In genomic region chr1:223216074-223216473, GRCh38 we compare ENCODE assay signal across 12 cellular contexts.
A peak's percentile ranks its signal among the peaks of the same experiment; 100 is the strongest.
DNase-seq lines count a peak whose midpoint lies in the region; ATAC-seq and TF ChIP-seq lines count a peak whose summit lies in the region.
"Had no signal": no experiment of that assay in that cellular context is flagged by ENCODE, and none has a peak within 500 bp of the region (broad histone marks: within the 10 kb centered on the region; RNA-seq: fewer than 3 reads in every experiment).

No MANE protein-coding gene starts in this region.

- H4K20me1 ChIP-seq in H9 (ENCODE audit: control insufficient read depth, insufficient read depth, insufficient read length), result no peaks in the 10 kb centered on the region

- no peaks in the 10 kb centered on the region for H3K27me3 ChIP-seq in H9 (ENCODE audit: insufficient read depth, low read length)

- H2BK120ac ChIP-seq in H9 (ENCODE audit: low read depth, low read length, poor library complexity, severe bottlenecking), result no peak overlapping the region

- no peak overlapping the region for H3K4me3 ChIP-seq in coronary artery
- H3K4me3 ChIP-seq: A549 had no signal

- TF ChIP-seq CTCF in H9 (conservative IDR thresholded peaks at IDR 0.05), result no peak
- TF ChIP-seq CTCF in coronary artery (IDR thresholded peaks at IDR 0.05), result no peak

- H4K5ac ChIP-seq in H9 (ENCODE audit: insufficient read length, low read depth, low read length), result no peak overlapping the region

- H3K4me3 Mint-ChIP-seq in H9, result no peak overlapping the region
- H3K4me3 Mint-ChIP-seq in effector memory CD8-positive, alpha-beta T cell, result no peak overlapping the region
- H3K4me3 Mint-ChIP-seq: CD4-positive, alpha-beta memory T cell had no signal

- H3K4me1 ChIP-seq in H9 (ENCODE audit: insufficient read depth, low read length), result no peaks in the 10 kb centered on the region
- H3K4me1 ChIP-seq: A549, BE2C had no signal

- peaks cover 17 to 19% of the 10 kb centered on the region in 2 experiments for H3K9me3 Mint-ChIP-seq in H9
- H3K9me3 Mint-ChIP-seq in effector memory CD8-positive, alpha-beta T cell, result peaks cover 3 to 8% of the 10 kb centered on the region in 2 donors

- H3K27me3 Mint-ChIP-seq in H9 (ENCODE audit: low read depth), result peaks cover 9% of the 10 kb centered on the region
- peaks cover 5 to 9% of the 10 kb centered on the region in 2 donors for H3K27me3 Mint-ChIP-seq in effector memory CD8-positive, alpha-beta T cell
- H3K27me3 Mint-ChIP-seq: CD4-positive, alpha-beta memory T cell had no signal

- H3K18ac ChIP-seq in H9 (ENCODE audit: insufficient read length, low read depth, low read length), result no peak overlapping the region

- no peak overlapping the region for H2BK5ac ChIP-seq in H9 (ENCODE audit: insufficient read length, low read length)

- DNase-seq in H9 (peak; percentile 9), coronary artery (ENCODE audit: low spot score) (peak; percentile 31), left lobe of liver (ENCODE audit: low spot score) (peak; percentile 19), ureter (ENCODE audit: low spot score) (peak; percentile 8)
- no peak for DNase-seq in effector memory CD8-positive, alpha-beta T cell
- DNase-seq: BE2C; CD4-positive, alpha-beta memory T cell; IMR-90 had no signal

- no peak overlapping the region for H3K56ac ChIP-seq in H9 (ENCODE audit: insufficient read length, low read depth, low read length)

- H3K79me1 ChIP-seq in H9 (ENCODE audit: insufficient read depth, low read depth, low read length, poor library complexity, severe bottlenecking), result no peaks in the 10 kb centered on the region

- H3K27ac ChIP-seq in H9 (ENCODE audit: insufficient read length, low read depth, low read length) (no peak overlapping the region), coronary artery (no peak overlapping the region)
- H3K27ac ChIP-seq: A549, C4-2B had no signal

- peaks cover 11% of the 10 kb centered on the region for H3K9me3 ChIP-seq in H9 (ENCODE audit: control insufficient read depth, low read depth, low read length)
- H3K9me3 ChIP-seq: A549, BE2C had no signal

- no CpG with 5 or more reads among the region's 6 CpGs for WGBS in H9 (ENCODE audit: extremely low coverage, insufficient read length, low lambda C conversion rate)

- no peak overlapping the region for H2AK5ac ChIP-seq in H9 (ENCODE audit: insufficient read length, low read length)

- no peak overlapping the region for H3K23ac ChIP-seq in H9 (ENCODE audit: insufficient read length, low read depth, low read length)

- no peak overlapping the region for H4K8ac ChIP-seq in H9 (replicated peaks; ENCODE audit: insufficient read length, low read depth, low read length)

- H2AFZ ChIP-seq in H9 (ENCODE audit: low read length), result no peak overlapping the region

- H3K9ac ChIP-seq in H9 (ENCODE audit: extremely low read depth, insufficient read length, low read length), result no peak overlapping the region

- no peak overlapping the region for H2BK20ac ChIP-seq in H9 (ENCODE audit: low read depth, low read length, poor library complexity, severe bottlenecking)

- H3K4me1 Mint-ChIP-seq in H9, result peaks cover 4 to 5% of the 10 kb centered on the region in 2 experiments
- peaks cover 0 to 1% of the 10 kb centered on the region in 2 donors for H3K4me1 Mint-ChIP-seq in effector memory CD8-positive, alpha-beta T cell (ENCODE audit: low read depth in 2 of 2)
- H3K4me1 Mint-ChIP-seq: CD4-positive, alpha-beta memory T cell had no signal

- no peak for ATAC-seq in left lobe of liver
- ATAC-seq in GM21825 (IDR thresholded peaks at IDR 0.05; ENCODE audit: unreplicated experiment), result no peak
- no peak for ATAC-seq in effector memory CD8-positive, alpha-beta T cell (replicated peaks)
- ATAC-seq: A549, HCT116 had no signal

- H3K23me2 ChIP-seq in H9 (ENCODE audit: insufficient read length, low read depth, low read length, poor library complexity, severe bottlenecking), result no peaks in the 10 kb centered on the region

- H3K79me2 ChIP-seq in H9 (ENCODE audit: insufficient read depth, low read length), result no peaks in the 10 kb centered on the region

- peaks cover 4 to 13% (median 11%) of the 10 kb centered on the region in 3 experiments; a peak in 6 of 7 replicates for H3K36me3 Mint-ChIP-seq in H9 (ENCODE audit: insufficient read depth in 1 of 3, low read depth in 3 of 3)
- no peaks in the 10 kb centered on the region for H3K36me3 Mint-ChIP-seq in effector memory CD8-positive, alpha-beta T cell (ENCODE audit: insufficient read depth)

- H3T11ph ChIP-seq in H9 (ENCODE audit: low read length), result no peak overlapping the region

- no peak overlapping the region for H3K4me2 ChIP-seq in H9 (ENCODE audit: insufficient read depth, insufficient read length, low read length)
- H3K4me2 ChIP-seq: A549 had no signal

- no peak overlapping the region for H3K4ac ChIP-seq in H9 (ENCODE audit: low read depth, low read length)

- 0 out of 7 replicates have a peak overlapping the region, but pooled peaks of 1 of the 3 experiments have one; percentile 52 for H3K27ac Mint-ChIP-seq in H9
- H3K27ac Mint-ChIP-seq in effector memory CD8-positive, alpha-beta T cell, result no peak overlapping the region

- no peak overlapping the region for H2BK12ac ChIP-seq in H9 (ENCODE audit: insufficient read length, low read depth, low read length)

- H3K14ac ChIP-seq in H9 (ENCODE audit: insufficient read depth, low read length), result no peak overlapping the region

- H2BK15ac ChIP-seq in H9 (ENCODE audit: low read depth, low read length), result no peak overlapping the region

- no peak overlapping the region for H4K91ac ChIP-seq in H9 (ENCODE audit: insufficient read length, low read depth, low read length)

Comparison
In these comparisons a context has a peak if more than half of its experiments do, and no peak if none do; other contexts are left out.
1. DNase-seq: peak in H9 (single experiment), coronary artery (single experiment), left lobe of liver (single experiment) and ureter (single experiment); none in effector memory CD8-positive, alpha-beta T cell (0 of 3).